Comparison of ENCODE assay signal across 14 cellular contexts in genomic region chr5:96720408-96720807, GRCh38. TPM values are rescaled to one million over a fixed set of nuclear protein-coding genes. Genes with fewer than 3 reads are reported as not detected.
DNase-seq lines count a peak whose midpoint lies in the region; ATAC-seq and TF ChIP-seq lines count a peak whose summit lies in the region.
"Had no signal": no experiment of that assay in that cellular context is flagged by ENCODE, and none has a peak within 500 bp of the region (broad histone marks: within the 10 kb centered on the region; RNA-seq: fewer than 3 reads in every experiment).

No MANE protein-coding gene starts in this region.

- H3K4me3 ChIP-seq in BE2C (ENCODE audit: low read depth, low read length) (no peak overlapping the region), GM23338 (no peak overlapping the region), mammary epithelial cell (replicated peaks in 1 of 3; ENCODE audit: insufficient read depth in 1 of 3, low read depth in 2 of 3, low read length in 3 of 3) (no peak overlapping the region), lower lobe of right lung (no peak overlapping the region), smooth muscle cell (no peak overlapping the region)
- H3K4me3 ChIP-seq: adrenal gland had no signal

- CTCF ChIA-PET in mammary epithelial cell (lab: Charles Lee; ENCODE audit: low non-redundant PET), result interaction anchor here (0.6 to 0.8 kb wide), 2 partner anchors 18 to 28 kb away, joined by 3 to 4 read pairs; no protein-coding TSS in a partner anchor

- dilution Hi-C loops in mammary epithelial cell (cut with HindIII; ENCODE audit: low sequenced_read_pairs), result loop anchor here (5.0 kb wide), 1 partner anchor 68 kb away; no protein-coding TSS in a partner anchor

- peaks cover 6% of the 10 kb centered on the region for H3K27me3 Mint-ChIP-seq in GM23338 (ENCODE audit: insufficient read depth, low read depth, poor library complexity)
- H3K27me3 Mint-ChIP-seq: activated B cell treated with CpG ODN at 0.5 μM for 24 hours had no signal

- H3K36me3 Mint-ChIP-seq in GM23338 (ENCODE audit: low read depth), result no peaks in the 10 kb centered on the region

- no peak for DNase-seq in BE2C
- DNase-seq in GM23338 (ENCODE audit: low spot score), result peak; percentile 37
- no peak for DNase-seq in mammary epithelial cell
- DNase-seq in lower lobe of right lung, result no peak
- no peak for DNase-seq in HCEC 1CT
- no peak for DNase-seq in medulla oblongata (ENCODE audit: extremely low spot score)
- DNase-seq in smooth muscle cell (lab: John Stamatoyannopoulos, UW; ENCODE audit: unreplicated experiment), result no peak
- DNase-seq: activated B cell treated with CpG ODN at 0.5 μM for 24 hours; activated T-cell treated with anti-CD3 and anti-CD28 coated beads, Interleukin-2, amount 50 U/mL, for 1 hour; adrenal gland; effector memory CD4-positive, alpha-beta T cell; NCI-H446 treated with DMSO at 0.1 percent for 48 hours; SHP77 treated with DMSO at 0.1 percent for 48 hours had no signal

- H3K79me2 ChIP-seq in GM23338 (replicated peaks; ENCODE audit: insufficient read depth) (no peaks in the 10 kb centered on the region; the same call in 1 of the 2 replicates), mammary epithelial cell (ENCODE audit: insufficient read depth, low read length) (peaks cover 88% of the 10 kb centered on the region), smooth muscle cell (ENCODE audit: low read depth) (peaks cover 70% of the 10 kb centered on the region)

- H3K4me2 ChIP-seq in GM23338, result no peak overlapping the region
- H3K4me2 ChIP-seq in mammary epithelial cell (ENCODE audit: insufficient read depth, low read depth, low read length), result no peak overlapping the region
- H3K4me2 ChIP-seq in smooth muscle cell, result no peak overlapping the region

- no peaks in the 10 kb centered on the region for H3K9me3 ChIP-seq in BE2C
- H3K9me3 ChIP-seq in mammary epithelial cell (replicated peaks; ENCODE audit: insufficient read depth, low read length), result no peaks in the 10 kb centered on the region
- no peaks in the 10 kb centered on the region for H3K9me3 ChIP-seq in lower lobe of right lung
- no peaks in the 10 kb centered on the region for H3K9me3 ChIP-seq in smooth muscle cell (replicated peaks; ENCODE audit: low read depth)
- H3K9me3 ChIP-seq: adrenal gland had no signal

- no peaks in the 10 kb centered on the region for H3K9me2 ChIP-seq in GM23338 (ENCODE audit: insufficient read depth)

- no peaks in the 10 kb centered on the region for H4K20me1 ChIP-seq in GM23338 (replicated peaks; ENCODE audit: insufficient read depth)
- H4K20me1 ChIP-seq in mammary epithelial cell (ENCODE audit: insufficient read depth, low read length), result no peaks in the 10 kb centered on the region
- H4K20me1 ChIP-seq in smooth muscle cell (ENCODE audit: low read depth), result peaks cover 83% of the 10 kb centered on the region

- H3K27me3 ChIP-seq in BE2C (no peaks in the 10 kb centered on the region), GM23338 (ENCODE audit: insufficient read depth) (no peaks in the 10 kb centered on the region), mammary epithelial cell (ENCODE audit: insufficient read depth, low read length) (no peaks in the 10 kb centered on the region), lower lobe of right lung (ENCODE audit: low read depth) (no peaks in the 10 kb centered on the region), smooth muscle cell (ENCODE audit: low read depth) (no peaks in the 10 kb centered on the region)
- H3K27me3 ChIP-seq: adrenal gland had no signal

- H3K36me3 ChIP-seq in BE2C (no peaks in the 10 kb centered on the region), GM23338 (ENCODE audit: insufficient read depth) (no peaks in the 10 kb centered on the region), mammary epithelial cell (ENCODE audit: insufficient read depth, low read length) (peaks cover 9% of the 10 kb centered on the region), lower lobe of right lung (peaks cover 23% of the 10 kb centered on the region), smooth muscle cell (ENCODE audit: low read depth) (no peaks in the 10 kb centered on the region)
- H3K36me3 ChIP-seq: adrenal gland had no signal

- no peaks in the 10 kb centered on the region; the same call in 1 of the 2 replicates for H3K4me1 ChIP-seq in BE2C
- H3K4me1 ChIP-seq in GM23338 (ENCODE audit: insufficient read depth), result no peaks in the 10 kb centered on the region
- H3K4me1 ChIP-seq in mammary epithelial cell (ENCODE audit: insufficient read depth, low read length), result peaks cover 44% of the 10 kb centered on the region
- H3K4me1 ChIP-seq in lower lobe of right lung, result peaks cover 70% of the 10 kb centered on the region
- no peaks in the 10 kb centered on the region for H3K4me1 ChIP-seq in smooth muscle cell (ENCODE audit: low read depth)

- no peak overlapping the region for H3K9ac ChIP-seq in mammary epithelial cell (ENCODE audit: insufficient read depth, low read length)
- no peak overlapping the region for H3K9ac ChIP-seq in smooth muscle cell (ENCODE audit: low read depth)

- ATAC-seq in GM23338 (peak; percentile 75), lower lobe of right lung (no peak), HG02623 (IDR thresholded peaks at IDR 0.05; ENCODE audit: unreplicated experiment) (no peak)

- no TSS peak for BruUV-seq in mammary epithelial cell (replicated peaks; lab: Mats Ljungman, UMichigan)

- TF ChIP-seq CTCF in BE2C (IDR thresholded peaks at IDR 0.05; ENCODE audit: low read depth, low read length), result peak; percentile 34; the same call in 1 of the 2 replicates
- peak in 1 of 2 experiments; percentile 22; a peak in 1 of 4 replicates for TF ChIP-seq CTCF in GM23338 (conservative IDR thresholded peaks at IDR 0.05; ENCODE audit: low read depth in 2 of 2)
- peak in 1 of 2 donors; percentile 22 for TF ChIP-seq CTCF in mammary epithelial cell (conservative IDR thresholded peaks at IDR 0.05 in 1 of 2, IDR thresholded peaks at IDR 0.05 in 1 of 2; ENCODE audit: extremely low read depth in 1 of 2, insufficient read depth in 1 of 2, low read depth in 1 of 2, low read length in 2 of 2)
- no peak for TF ChIP-seq CTCF in lower lobe of right lung (IDR thresholded peaks at IDR 0.05)
- no peak for TF ChIP-seq CTCF in smooth muscle cell (IDR thresholded peaks at IDR 0.05; ENCODE audit: borderline replicate concordance, insufficient read depth, poor library complexity, severe bottlenecking)

- in situ Hi-C loops in mammary epithelial cell (cut with MboI; ENCODE audit: low sequenced_read_pairs in 2 of 2), result no loop called here

- H3K4me1 Mint-ChIP-seq in GM23338, result peaks cover 22% of the 10 kb centered on the region

- WGBS in mammary epithelial cell (ENCODE audit: low coverage, missing lambda C conversion rate), result 72% methylated on average over 2 of the region's 2 CpGs
- 94% methylated on average over 2 of the region's 2 CpGs for WGBS in smooth muscle cell (ENCODE audit: low lambda C conversion rate)

- intact Hi-C loops in mammary epithelial cell (cut with micrococcal nuclease), result loop anchor here (10.0 kb wide), 1 partner anchor 376 kb away; no protein-coding TSS in a partner anchor
- intact Hi-C loops in lower lobe of right lung (cut with DNase I), result no loop called here

- H2AFZ ChIP-seq in GM23338 (no peak overlapping the region), mammary epithelial cell (ENCODE audit: low read depth, low read length) (no peak overlapping the region), smooth muscle cell (ENCODE audit: low read depth) (no peak overlapping the region)

- H3K9me3 Mint-ChIP-seq in GM23338, result no peaks in the 10 kb centered on the region
- H3K9me3 Mint-ChIP-seq: activated B cell treated with CpG ODN at 0.5 μM for 24 hours had no signal

- H3K27ac ChIP-seq in GM23338 (ENCODE audit: low read depth) (no peak overlapping the region), mammary epithelial cell (ENCODE audit: insufficient read depth, low read depth, low read length) (peak overlapping the region; percentile 100), lower lobe of right lung (peak overlapping the region; percentile 44), smooth muscle cell (ENCODE audit: low read depth) (no peak overlapping the region)
- H3K27ac ChIP-seq: adrenal gland had no signal

- H3K27ac Mint-ChIP-seq in GM23338, result peak overlapping the region; percentile 56; the same call in 1 of the 2 replicates
- H3K27ac Mint-ChIP-seq: activated B cell treated with CpG ODN at 0.5 μM for 24 hours had no signal

- H3F3A ChIP-seq in GM23338 (replicated peaks; ENCODE audit: low read depth), result no peaks in the 10 kb centered on the region
- no peaks in the 10 kb centered on the region for H3F3A ChIP-seq in smooth muscle cell (ENCODE audit: low read depth)

- H3K4me3 Mint-ChIP-seq in GM23338, result no peak overlapping the region
- H3K4me3 Mint-ChIP-seq: activated B cell treated with CpG ODN at 0.5 μM for 24 hours had no signal

TF ChIP-seq in GM23338, 12 proteins besides CTCF, POLR2A, EP300 and RAD21 (continues in another document):
- no peak for TF ChIP-seq ZNF331 (CRISPR knock-in tag; IDR thresholded peaks at IDR 0.05; ENCODE audit: low read depth)
- TF ChIP-seq STAT1 (IDR thresholded peaks at IDR 0.05; ENCODE audit: unreplicated experiment), result no peak
- TF ChIP-seq CREB1 (CRISPR knock-in tag; IDR thresholded peaks at IDR 0.05; ENCODE audit: low read depth), result no peak
- no peak for TF ChIP-seq ETS1 (IDR thresholded peaks at IDR 0.05)
- TF ChIP-seq POLR2AphosphoS5 (IDR thresholded peaks at IDR 0.05; ENCODE audit: low read depth), result no peak
- no peak for TF ChIP-seq EZH2 (IDR thresholded peaks at IDR 0.05; ENCODE audit: low read depth, unreplicated experiment)

RNA-seq across cellular contexts. Expression of gene CAST, which starts 58.2 kb away (rescaled TPM):
- polyA plus RNA-seq in BE2C (2012; ENCODE audit: insufficient read depth, insufficient read length, low read depth), result 27.5 TPM
- 26.4 and 37.9 TPM in 2 replicates for total RNA-seq in GM23338 (2014; rRNA removed; shearing (Covaris generic))
- polyA plus RNA-seq in GM23338 (2016; fragmentation: Nextera tagmentation; extraction: Ambion mirVana), result 53.0 and 57.7 TPM in 2 replicates
- 100 to 1,000 TPM; 397 to 459 TPM for total RNA-seq in mammary epithelial cell
- 339 TPM for polyA plus RNA-seq in mammary epithelial cell
- polyA minus RNA-seq in mammary epithelial cell, result 359 TPM
- 272 TPM for total RNA-seq in lower lobe of right lung
- total RNA-seq in smooth muscle cell, result 182 and 189 TPM in 2 replicates
- polyA plus RNA-seq in smooth muscle cell, result 76.2 and 124 TPM in 2 replicates

Comparison
In these comparisons a context has a peak if more than half of its experiments do, and no peak if none do; other contexts are left out.
1. H3K27ac ChIP-seq: peak in mammary epithelial cell (single experiment) and lower lobe of right lung (single experiment); none in GM23338 (single experiment) and smooth muscle cell (single experiment).